Comparison of ENCODE assay signal across 21 cellular contexts in genomic region chr10:133021116-133021962, GRCh38.
A peak's percentile ranks its signal among the peaks of the same experiment; 100 is the strongest.
DNase-seq lines count a peak whose midpoint lies in the region; ATAC-seq, FAIRE-seq and TF ChIP-seq lines count a peak whose summit lies in the region.
"Had no signal": no experiment of that assay in that cellular context is flagged by ENCODE, and none has a peak within 500 bp of the region (broad histone marks: within the 10 kb centered on the region; RNA-seq: fewer than 3 reads in every experiment).

No MANE protein-coding gene starts in this region.

- 0 out of 2 replicates have a peak overlapping the region, but pooled peaks have one; percentile 39 for H2BK12ac ChIP-seq in H1 (ENCODE audit: low read depth, low read length)

- CTCF ChIA-PET in H1 (lab: Charles Lee; ENCODE audit: partially characterized antibody) = interaction anchor here (0.9 to 1.5 kb wide), 3 partner anchors 33 to 139 kb away, joined by 3 to 4 read pairs (median 3); no protein-coding TSS in a partner anchor

- H3K9me3 ChIP-seq in BLaER1 (peaks cover 11% of the 10 kb centered on the region; the same call in 1 of the 2 replicates), H1 (ENCODE audit: insufficient read depth in 2 of 2, low read depth in 1 of 2, low read length in 1 of 2) (no peaks in the 10 kb centered on the region), neural progenitor cell (ENCODE audit: low read depth) (no peaks in the 10 kb centered on the region)

- H2BK15ac ChIP-seq in H1 (ENCODE audit: low read length) = no peak overlapping the region

- H3K36me3 Mint-ChIP-seq in neural progenitor cell = no peaks in the 10 kb centered on the region
- H3K36me3 Mint-ChIP-seq: CD8-positive, alpha-beta T cell had no signal

- no peaks in the 10 kb centered on the region for H3F3A ChIP-seq in neural progenitor cell (ENCODE audit: low read depth)

- H4K5ac ChIP-seq in H1 (ENCODE audit: insufficient read length, low read depth, low read length) = no peak overlapping the region

- ATAC-seq in GM21515 (IDR thresholded peaks at IDR 0.05; ENCODE audit: unreplicated experiment) = no peak
- ATAC-seq: CD8-positive, alpha-beta T cell had no signal

- peaks cover 10% of the 10 kb centered on the region for H3K27me3 Mint-ChIP-seq in neural progenitor cell (ENCODE audit: insufficient read depth, low read depth)
- H3K27me3 Mint-ChIP-seq: B cell had no signal

- H3K23ac ChIP-seq in H1 (ENCODE audit: insufficient read length) = no peak overlapping the region

- WGBS in H1 (ENCODE audit: extremely low coverage in 1 of 2, insufficient coverage in 1 of 2, insufficient read length in 1 of 2, insufficient replicate concordance in 2 of 2, low coverage in 1 of 2, low lambda C conversion rate in 2 of 2, missing lambda C conversion rate in 1 of 2), 2 experiments = 96% methylated on average over 43 of the region's 52 CpGs; no CpG with 5 or more reads in 1 of the 2 experiments

- no peak for TF ChIP-seq POLR2A in H1 (IDR thresholded peaks at IDR 0.05; ENCODE audit: control extremely low read depth in 1 of 2, low read depth in 2 of 2, low read length in 2 of 2)

- H3K18ac ChIP-seq in H1 (ENCODE audit: extremely low read depth, low read length) = no peak overlapping the region

- H3K4me1 ChIP-seq in BLaER1 (peaks cover 43% of the 10 kb centered on the region), H1 (replicated peaks in 1 of 4; ENCODE audit: control insufficient read depth in 3 of 4, insufficient read depth in 4 of 4, low read length in 3 of 4) (peaks cover 0 to 10% (median 5%) of the 10 kb centered on the region in 4 experiments; a peak in 4 of 7 replicates), neural progenitor cell (peaks cover 9% of the 10 kb centered on the region)

- H3K27me3 ChIP-seq in BLaER1 (peaks cover 21% of the 10 kb centered on the region), H1 (replicated peaks in 1 of 4; ENCODE audit: control insufficient read depth in 3 of 4, extremely low read depth in 1 of 4, insufficient read depth in 3 of 4, low read length in 3 of 4) (peaks cover 0 to 5% (median 0%) of the 10 kb centered on the region in 4 experiments; a peak in 3 of 7 replicates), neural progenitor cell (peaks cover 31% of the 10 kb centered on the region)

- H3K36me3 ChIP-seq in BLaER1 (no peaks in the 10 kb centered on the region), H1 (ENCODE audit: control insufficient read depth in 2 of 4, insufficient read depth in 4 of 4, low read length in 3 of 4) (no peaks in the 10 kb centered on the region), neural progenitor cell (no peaks in the 10 kb centered on the region)

- H3K23me2 ChIP-seq in H1 (ENCODE audit: low read depth, low read length) = no peaks in the 10 kb centered on the region

- no peak for TF ChIP-seq RAD21 in H1 (IDR thresholded peaks at IDR 0.05 in 1 of 2, conservative IDR thresholded peaks at IDR 0.05 in 1 of 2; ENCODE audit: low read depth in 2 of 2, low read length in 2 of 2)

- peak overlapping the region; percentile 46 for H3K27ac Mint-ChIP-seq in neural progenitor cell
- H3K27ac Mint-ChIP-seq: B cell; CD8-positive, alpha-beta T cell had no signal

- peaks cover 6% of the 10 kb centered on the region for H3K9me3 Mint-ChIP-seq in neural progenitor cell
- H3K9me3 Mint-ChIP-seq: CD8-positive, alpha-beta T cell had no signal

- no peak overlapping the region for H3K4me3 ChIP-seq in BLaER1
- no peak overlapping the region for H3K4me3 ChIP-seq in H1 (ENCODE audit: extremely low read depth in 1 of 4, insufficient read depth in 2 of 4, low read depth in 3 of 4, low read length in 4 of 4)
- H3K4me3 ChIP-seq in neural progenitor cell = no peak overlapping the region
- H3K4me3 ChIP-seq: GM23248 had no signal

- no peak overlapping the region for H3K14ac ChIP-seq in H1 (ENCODE audit: insufficient read length)

- no peak overlapping the region for H3K9ac ChIP-seq in BLaER1
- H3K9ac ChIP-seq in H1 (replicated peaks in 1 of 4; ENCODE audit: extremely low read depth in 1 of 4, low read depth in 3 of 4, low read length in 3 of 4) = no peak overlapping the region
- H3K9ac ChIP-seq in neural progenitor cell = no peak overlapping the region
- H3K9ac ChIP-seq: GM23248 had no signal

- in situ Hi-C loops in G401 (cut with HindIII; ENCODE audit: low sequenced_read_pairs) = no loop called here

- H2BK20ac ChIP-seq in H1 (ENCODE audit: low read length) = no peak overlapping the region

- peak overlapping the region; percentile 38 for H3K4me3 Mint-ChIP-seq in neural progenitor cell
- H3K4me3 Mint-ChIP-seq: B cell; CD14-positive monocyte; CD8-positive, alpha-beta T cell; H9 had no signal

- H4K8ac ChIP-seq in H1 (ENCODE audit: extremely low read depth, insufficient read depth, low read length) = no peak overlapping the region; the same call in 1 of the 2 replicates

- H3K4me1 Mint-ChIP-seq in neural progenitor cell = peaks cover 19% of the 10 kb centered on the region
- H3K4me1 Mint-ChIP-seq: B cell had no signal

- no peaks in the 10 kb centered on the region for H3K79me1 ChIP-seq in H1 (ENCODE audit: low read depth, low read length)

- no peak for FAIRE-seq in H1 (lab: Jason Lieb, UNC)
- FAIRE-seq: A204.1, D721Med, GM12892, GM19239 had no signal

- H2AFZ ChIP-seq in H1 (ENCODE audit: low read length) (no peak overlapping the region), neural progenitor cell (replicated peaks) (no peak overlapping the region)
- H2AFZ ChIP-seq: GM23248 had no signal

- H3K27ac ChIP-seq in BLaER1 (no peak overlapping the region), H1 (ENCODE audit: low read depth, low read length) (no peak overlapping the region), neural progenitor cell (no peak overlapping the region)
- H3K27ac ChIP-seq: GM23248 had no signal

- H2BK120ac ChIP-seq in H1 (replicated peaks; ENCODE audit: low read depth, low read length) = no peak overlapping the region

- H2AK5ac ChIP-seq in H1 (ENCODE audit: low read depth, low read length) = no peak overlapping the region

- H4K20me1 ChIP-seq in BLaER1 = no peaks in the 10 kb centered on the region
- H4K20me1 ChIP-seq in H1 (replicated peaks in 1 of 2; ENCODE audit: control insufficient read depth in 1 of 2, insufficient read depth in 2 of 2, low read length in 2 of 2) = no peaks in the 10 kb centered on the region
- no peaks in the 10 kb centered on the region for H4K20me1 ChIP-seq in neural progenitor cell (ENCODE audit: low read depth)

- H3K79me2 ChIP-seq in H1 (ENCODE audit: control insufficient read depth in 1 of 2, insufficient read depth in 2 of 2, low read length in 2 of 2) = no peaks in the 10 kb centered on the region
- no peaks in the 10 kb centered on the region for H3K79me2 ChIP-seq in neural progenitor cell (ENCODE audit: low read depth)

- H3K56ac ChIP-seq in H1 (replicated peaks; ENCODE audit: insufficient read length, low read depth, low read length) = no peak overlapping the region

- no peak for TF ChIP-seq EP300 in H1 (IDR thresholded peaks at IDR 0.05; ENCODE audit: borderline replicate concordance in 1 of 2, low read depth in 2 of 2, low read length in 2 of 2)

- no peak overlapping the region for H3K4ac ChIP-seq in H1 (replicated peaks; ENCODE audit: insufficient read length, low read depth, low read length)

- H4K91ac ChIP-seq in H1 (replicated peaks; ENCODE audit: insufficient read length, low read length) = no peak overlapping the region

- H3K4me2 ChIP-seq in BLaER1 (peak overlapping the region; percentile 72), H1 (ENCODE audit: insufficient read depth in 1 of 2, low read depth in 2 of 2, low read length in 2 of 2) (no peak overlapping the region), neural progenitor cell (no peak overlapping the region)

- TF ChIP-seq CTCF in H1 (IDR thresholded peaks at IDR 0.05; ENCODE audit: control extremely low read depth in 1 of 3, insufficient read depth in 1 of 3, low read depth in 1 of 3, low read length in 3 of 3) = no peak
- no peak for TF ChIP-seq CTCF in neural progenitor cell (IDR thresholded peaks at IDR 0.05)

- no peak overlapping the region for H2BK5ac ChIP-seq in H1 (ENCODE audit: low read depth, low read length)

- POLR2A ChIA-PET in H1 (lab: Charles Lee; ENCODE audit: partially characterized antibody) = no interaction called here

- DNase-seq in G401 (ENCODE audit: low spot score) (peak; percentile 74), H1 (ENCODE audit: low read depth in 1 of 2, low spot score in 2 of 2) (no peak), neural progenitor cell (ENCODE audit: low spot score) (no peak), foreskin melanocyte (no peak), HUDEP-2 (lab: John Stamatoyannopoulos, UW; ENCODE audit: unreplicated experiment in 76 of 76) (no peak)
- DNase-seq: CD8-positive, alpha-beta T cell; COR-L47; DMS153; DMS79 treated with DMSO at 0.1 percent for 48 hours; EL; GDM1; GM23248; H9 had no signal

TF ChIP-seq in H1, 55 proteins besides CTCF, POLR2A, EP300 and RAD21:
- no peak for TF ChIP-seq SIN3A (conservative IDR thresholded peaks at IDR 0.05 in 1 of 2, IDR thresholded peaks at IDR 0.05 in 1 of 2; ENCODE audit: low read depth in 1 of 2, low read length in 2 of 2)
- TF ChIP-seq RNF2 (IDR thresholded peaks at IDR 0.05; ENCODE audit: borderline replicate concordance, low read depth, low read length, missing control alignments, poor library complexity, severe bottlenecking) = no peak
- TF ChIP-seq CHD1 (IDR thresholded peaks at IDR 0.05; ENCODE audit: low read depth, low read length) = no peak
- no peak for TF ChIP-seq SP2 (IDR thresholded peaks at IDR 0.05; ENCODE audit: low read length)
- TF ChIP-seq GTF2F1 (IDR thresholded peaks at IDR 0.05; ENCODE audit: borderline replicate concordance, low read depth, low read length) = no peak
